ENCODE assay signal across 9 cellular contexts in the genomic region with DNA sequence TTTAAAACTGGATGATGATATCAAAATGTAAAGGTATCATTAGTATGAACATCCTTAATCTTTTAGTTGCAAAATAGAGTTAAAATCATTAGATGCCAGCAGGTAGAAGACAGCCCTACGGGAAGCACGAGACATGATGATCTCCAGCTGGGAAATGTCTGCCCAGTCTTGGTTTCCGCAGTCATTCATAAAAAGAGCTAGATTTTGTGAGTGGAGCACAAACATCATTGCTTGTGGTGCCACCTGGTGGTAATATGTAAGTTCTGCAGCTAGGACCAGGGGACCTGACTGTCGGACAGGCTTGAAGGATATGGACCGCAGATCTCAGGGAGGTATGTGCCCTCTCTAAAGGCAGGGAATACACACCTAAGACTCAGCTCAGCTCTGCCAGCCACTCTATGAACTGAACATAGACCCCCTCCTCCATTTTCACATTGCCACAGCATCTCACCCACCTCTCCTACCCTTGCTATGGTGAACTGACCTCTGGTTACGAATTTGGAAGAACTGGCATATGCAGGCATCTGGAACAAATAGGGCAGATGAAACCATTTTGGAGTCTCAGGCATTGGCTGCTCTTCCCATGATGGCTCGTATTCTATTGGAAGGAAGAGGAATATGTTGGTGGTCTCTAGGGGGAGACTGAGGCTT. TPM values are rescaled to one million over a fixed set of nuclear protein-coding genes. Genes with fewer than 3 reads are reported as not detected.
DNase-seq lines count a peak whose midpoint lies in the region; ATAC-seq, FAIRE-seq and TF ChIP-seq lines count a peak whose summit lies in the region.
"Had no signal": no experiment of that assay in that cellular context is flagged by ENCODE, and none has a peak within 500 bp of the region (broad histone marks: within the 10 kb centered on the region; RNA-seq: fewer than 3 reads in every experiment).

No MANE protein-coding gene starts in this region.

- 17% methylated on average over 7 of the region's 7 CpGs for WGBS in A549 (ENCODE audit: missing lambda C conversion rate)
- 19 to 20% methylated on average over 7 of the region's 7 CpGs for WGBS in aorta, 2 donors

- TF ChIP-seq CTCF in A549 (IDR thresholded peaks at IDR 0.05) (peak; percentile 79), LNCAP (IDR thresholded peaks at IDR 0.05) (peak; percentile 92), OCI-LY7 (conservative IDR thresholded peaks at IDR 0.05; ENCODE audit: low read length) (peak; percentile 90), nephron (IDR thresholded peaks at IDR 0.05; ENCODE audit: unreplicated experiment in 3 of 3) (peak; percentile 77 to 83 (median 77))

- H3K4me1 ChIP-seq in A549 (peaks cover 4% of the 10 kb centered on the region; the same call in 1 of the 3 replicates), OCI-LY7 (ENCODE audit: insufficient read depth, low read length, poor library complexity, severe bottlenecking) (no peaks in the 10 kb centered on the region), aorta (ENCODE audit: control insufficient read depth in 1 of 2, insufficient read depth in 2 of 2, low read length in 2 of 2) (no peaks in the 10 kb centered on the region)

- no peak for TF ChIP-seq POLR2A in A549 (IDR thresholded peaks at IDR 0.05; ENCODE audit: low read length)
- no peak for TF ChIP-seq POLR2A in GM12892 (IDR thresholded peaks at IDR 0.05; ENCODE audit: low read depth, low read length)

- no peak overlapping the region for H3K27ac Mint-ChIP-seq in nephron

- H3K79me2 ChIP-seq in OCI-LY7 (ENCODE audit: insufficient read depth, low read depth, low read length): no peaks in the 10 kb centered on the region

- peak; percentile 85 to 89 for TF ChIP-seq RAD21 in A549 (conservative IDR thresholded peaks at IDR 0.05 in 1 of 2, IDR thresholded peaks at IDR 0.05 in 1 of 2)

- no peak overlapping the region for H3K4me2 ChIP-seq in A549
- H3K4me2 ChIP-seq in OCI-LY7 (ENCODE audit: low read length): no peak overlapping the region

- peaks cover 4% of the 10 kb centered on the region for H3K4me1 Mint-ChIP-seq in nephron

- no peaks in the 10 kb centered on the region for H4K20me1 ChIP-seq in OCI-LY7 (ENCODE audit: insufficient read depth, low read length)

- no peaks in the 10 kb centered on the region for H3K9me2 ChIP-seq in OCI-LY7 (ENCODE audit: insufficient read depth, low read length)

- FAIRE-seq in A549 (lab: Jason Lieb, UNC) (no peak), GM12892 (lab: Jason Lieb, UNC) (peak; percentile 83)

- POLR2A ChIA-PET in A549 (lab: Yijun Ruan, JAX) (interaction anchor here (0.6 to 1.0 kb wide), 3 partner anchors 70 to 277 kb away, joined by 3 to 11 read pairs (median 4); partner anchors contain the start of gene DYRK3), OCI-LY7 (lab: Charles Lee) (interaction anchor here (0.6 to 2.2 kb wide), 4 partner anchors 10 to 343 kb away, joined by 4 to 7 read pairs (median 4); partner anchors contain the start of gene FCMR)

- H3K9me3 ChIP-seq in A549 (no peaks in the 10 kb centered on the region), OCI-LY7 (ENCODE audit: low read length) (no peaks in the 10 kb centered on the region), aorta (ENCODE audit: control insufficient read depth, low read length) (no peaks in the 10 kb centered on the region)

- no peak for TF ChIP-seq EP300 in A549 (IDR thresholded peaks at IDR 0.05)

- CTCF ChIA-PET in A549 (lab: Yijun Ruan, JAX) (interaction anchor here (0.6 to 9.4 kb wide), 97 partner anchors 8 to 586 kb away, joined by 3 to 123 read pairs (median 5); partner anchors contain the start of genes DYRK3, FCMR, IL10 and IL20), OCI-LY7 (lab: Charles Lee; ENCODE audit: unreplicated experiment) (interaction anchor here (0.6 to 1.9 kb wide), 13 partner anchors 9 to 300 kb away, joined by 3 to 9 read pairs (median 4); partner anchors contain the start of genes DYRK3, FCMR and IL20)

- DNase-seq in A549 (ENCODE audit: low read depth in 1 of 2, low spot score in 1 of 2) (peak; percentile 77 to 87), GM12892 (ENCODE audit: insufficient read length) (peak; percentile 51), OCI-LY7 (ENCODE audit: low spot score) (peak; percentile 84), fibroblast of gingiva (ENCODE audit: low read depth) (peak; percentile 63), aorta (peak in 1 of 2 donors; percentile 69)
- peak; percentile 77 for DNase-seq in activated T-cell treated with anti-CD3 and anti-CD28 coated beads, Interleukin-2, amount 50 U/mL, for 48 hours

- no peak overlapping the region for H2AFZ ChIP-seq in OCI-LY7 (ENCODE audit: low read length)

- peaks cover 80% of the 10 kb centered on the region for H3K27me3 Mint-ChIP-seq in nephron (ENCODE audit: low read depth)

- intact Hi-C loops in OCI-LY7 (cut with micrococcal nuclease; ENCODE audit: unreplicated experiment) (loop anchor here (1.0 to 5.0 kb wide), 6 partner anchors 21 to 304 kb away; partner anchors contain the start of gene IL20), aorta (cut with DNase I) (loop anchor here (5.0 kb wide), 4 partner anchors 185 to 435 kb away; no protein-coding TSS in a partner anchor)

- H3K27me3 ChIP-seq in aorta (ENCODE audit: control insufficient read depth in 1 of 2, insufficient read depth in 2 of 2, low read length in 1 of 2): no peaks in the 10 kb centered on the region

- ATAC-seq in A549: peak; percentile 58 to 71; a peak in 4 of 6 replicates
- ATAC-seq in aorta (ENCODE audit: low FRiP score): peak; percentile 81

- no peaks in the 10 kb centered on the region for H3K36me3 Mint-ChIP-seq in nephron (ENCODE audit: low read depth)

- H3K36me3 ChIP-seq in OCI-LY7 (ENCODE audit: insufficient read depth, low read length): no peaks in the 10 kb centered on the region
- H3K36me3 ChIP-seq in aorta (ENCODE audit: control insufficient read depth in 1 of 2, insufficient read depth in 2 of 2, low read length in 1 of 2): no peaks in the 10 kb centered on the region

- H3K4me3 ChIP-seq in A549 (no peak overlapping the region), OCI-LY7 (ENCODE audit: low read depth, low read length, poor library complexity, severe bottlenecking) (no peak overlapping the region), aorta (ENCODE audit: low read length in 2 of 2) (no peak overlapping the region)

- no TSS peak for BruUV-seq in OCI-LY7 (replicated peaks; lab: Mats Ljungman, UMichigan)

- no peak overlapping the region for H3K4me3 Mint-ChIP-seq in nephron

- H3K27ac ChIP-seq in A549: no peak overlapping the region
- H3K27ac ChIP-seq in OCI-LY7 (ENCODE audit: low read depth, low read length, poor library complexity, severe bottlenecking): no peak overlapping the region
- H3K27ac ChIP-seq in aorta (ENCODE audit: low read depth in 1 of 2, low read length in 2 of 2): no peak overlapping the region

- no peaks in the 10 kb centered on the region for H3K9me3 Mint-ChIP-seq in nephron

TF ChIP-seq in A549, 52 proteins besides CTCF, POLR2A, EP300 and RAD21 (continues in another document):
- TF ChIP-seq HOXB5 (CRISPR knock-in tag; IDR thresholded peaks at IDR 0.05): no peak
- no peak for TF ChIP-seq ESRRA (IDR thresholded peaks at IDR 0.05; ENCODE audit: borderline replicate concordance, low read length)

RNA-seq across cellular contexts. Expression of gene FCMR, which starts 9.2 kb away (rescaled TPM):
- polyA plus RNA-seq in A549 (2011; rRNA removed) (0.19 and 0.73 TPM in 2 replicates), A549 (2017; fragmentation: RNase III; extraction: RNeasy Plus Mini Kit Qiagen cat#74134 plus additional on column Dnase treatment) (0.93 to 1.3 TPM (median 1.0 TPM) in 3 replicates), aorta (1 to 10 TPM in 1 of 2 donors, under 1 TPM in 1; 0.28 to 1.3 TPM)
- polyA plus RNA-seq in A549 (2012; cell fraction: cytosol; rRNA removed): 0.94 and 1.2 TPM in 2 replicates
- polyA plus RNA-seq in A549 (2012; cell fraction: nucleus; rRNA removed): 0.58 and 0.61 TPM in 2 replicates
- polyA minus RNA-seq in A549 (2011; rRNA and poly(A)+ RNA removed): 0.58 and 0.91 TPM in 2 replicates
- polyA plus RNA-seq in GM12892 (2012; ENCODE audit: missing spikeins): 110 TPM
- total RNA-seq in OCI-LY7 (2014; rRNA removed; shearing (Covaris generic)): 3.2 and 5.2 TPM in 2 replicates
- total RNA-seq in OCI-LY7 (2022) (9.2 and 10.6 TPM in 2 replicates), aorta (1 to 10 TPM; 3.3 to 4.0 TPM)

RNA-seq across cellular contexts. Expression of gene IL24, which starts 15.3 kb away (rescaled TPM):
- polyA plus RNA-seq in A549 (2011; rRNA removed) (0.04 and 0.12 TPM in 2 replicates), A549 (2017; fragmentation: RNase III; extraction: RNeasy Plus Mini Kit Qiagen cat#74134 plus additional on column Dnase treatment) (0.07 TPM in 1 of 3 replicates, not detected in the others), aorta (not detected)
- polyA plus RNA-seq in A549 (2012; cell fraction: cytosol; rRNA removed): not detected in 2 replicates
- polyA plus RNA-seq in A549 (2012; cell fraction: nucleus; rRNA removed): 0.02 TPM in 1 of 2 replicates, not detected in the other
- polyA minus RNA-seq in A549 (2011; rRNA and poly(A)+ RNA removed): not detected in 2 replicates
- 12.3 TPM for polyA plus RNA-seq in GM12892 (2012; ENCODE audit: missing spikeins)
- not detected in 2 replicates for total RNA-seq in OCI-LY7 (2014; rRNA removed; shearing (Covaris generic))
- total RNA-seq in OCI-LY7 (2022) (not detected in 2 replicates), aorta (not detected)
- total RNA-seq: skeletal muscle tissue had no signal

RNA-seq across cellular contexts. Expression of gene PIGR, which starts 33.7 kb away (rescaled TPM):
- polyA plus RNA-seq in A549 (2011; rRNA removed) (0.01 and 0.03 TPM in 2 replicates), A549 (2017; fragmentation: RNase III; extraction: RNeasy Plus Mini Kit Qiagen cat#74134 plus additional on column Dnase treatment) (not detected in 3 replicates), aorta (10 to 100 TPM in 1 of 2 donors, under 1 TPM in 1; 0.28 to 67.5 TPM)
- polyA plus RNA-seq in A549 (2012; cell fraction: cytosol; rRNA removed): 0.01 TPM in 1 of 2 replicates, not detected in the other
- polyA plus RNA-seq in A549 (2012; cell fraction: nucleus; rRNA removed): 0.01 TPM in 2 replicates
- polyA minus RNA-seq in A549 (2011; rRNA and poly(A)+ RNA removed): not detected in 2 replicates
- polyA plus RNA-seq in GM12892 (2012; ENCODE audit: missing spikeins): 55.2 TPM
- 0.03 TPM in 1 of 2 replicates, not detected in the other for total RNA-seq in OCI-LY7 (2014; rRNA removed; shearing (Covaris generic))
- total RNA-seq in OCI-LY7 (2022) (0.17 TPM in 1 of 2 replicates, not detected in the other), aorta (1 to 10 TPM in 1 of 2 donors, under 1 TPM in 1; 0.84 to 2.1 TPM)

RNA-seq across cellular contexts. Expression of gene IL20, which starts 47.1 kb away (rescaled TPM):
- polyA plus RNA-seq in A549 (2011; rRNA removed) (0.05 and 0.13 TPM in 2 replicates), A549 (2017; fragmentation: RNase III; extraction: RNeasy Plus Mini Kit Qiagen cat#74134 plus additional on column Dnase treatment) (not detected in 3 replicates), aorta (not detected)
- polyA plus RNA-seq in A549 (2012; cell fraction: cytosol; rRNA removed): 0.04 TPM in 1 of 2 replicates, not detected in the other
- polyA plus RNA-seq in A549 (2012; cell fraction: nucleus; rRNA removed): not detected in 2 replicates
- polyA minus RNA-seq in A549 (2011; rRNA and poly(A)+ RNA removed): not detected in 2 replicates
- polyA plus RNA-seq in GM12892 (2012; ENCODE audit: missing spikeins): not detected
- not detected in 2 replicates for total RNA-seq in OCI-LY7 (2014; rRNA removed; shearing (Covaris generic))
- total RNA-seq in OCI-LY7 (2022) (not detected in 2 replicates), aorta (not detected)
- total RNA-seq: skeletal muscle tissue had no signal

RNA-seq across cellular contexts. Expression of gene FCAMR, which starts 57.7 kb away (rescaled TPM):
- polyA plus RNA-seq in A549 (2011; rRNA removed) (not detected in 2 replicates), A549 (2017; fragmentation: RNase III; extraction: RNeasy Plus Mini Kit Qiagen cat#74134 plus additional on column Dnase treatment) (not detected in 3 replicates), aorta (not detected)
- not detected in 2 replicates for polyA plus RNA-seq in A549 (2012; cell fraction: cytosol; rRNA removed)
- 0.04 TPM in 1 of 2 replicates, not detected in the other for polyA plus RNA-seq in A549 (2012; cell fraction: nucleus; rRNA removed)
- not detected in 2 replicates for polyA minus RNA-seq in A549 (2011; rRNA and poly(A)+ RNA removed)
- not detected for polyA plus RNA-seq in GM12892 (2012; ENCODE audit: missing spikeins)
- not detected in 2 replicates for total RNA-seq in OCI-LY7 (2014; rRNA removed; shearing (Covaris generic))
- total RNA-seq in OCI-LY7 (2022) (not detected in 2 replicates), aorta (not detected)
- total RNA-seq: skeletal muscle tissue had no signal
